ENCODE assay signal across 11 cellular contexts in genomic region chr19:1514295-1514661, GRCh38. TPM values are rescaled to one million over a fixed set of nuclear protein-coding genes. Genes with fewer than 3 reads are reported as not detected.
"Had no signal": no experiment of that assay in that cellular context is flagged by ENCODE, and none has a peak within 500 bp of the region (broad histone marks: within the 10 kb centered on the region; RNA-seq: fewer than 3 reads in every experiment).

No MANE protein-coding gene starts in this region.

- H2AFZ ChIP-seq: neural progenitor cell had no signal

- H3K9me3 Mint-ChIP-seq: activated B cell treated with CpG ODN at 0.5 μM for 24 hours; activated CD4-positive, alpha-beta T cell treated with anti-CD3 and anti-CD28 coated beads, Interleukin-2, amount 10 ng/mL, durations not matched to agents 7 days and 5 days; neural progenitor cell had no signal

- H3K27ac ChIP-seq: lower lobe of right lung, neural progenitor cell, parathyroid adenoma, SJCRH30, thyroid gland had no signal

- H3K36me3 Mint-ChIP-seq: activated CD8-positive, alpha-beta memory T cell treated with anti-CD3 and anti-CD28 coated beads, Interleukin-2, amount 10 ng/mL, durations not matched to agents 7 days and 5 days; neural progenitor cell had no signal

- H3K4me1 ChIP-seq: parathyroid adenoma had no signal

- H3K27ac Mint-ChIP-seq: activated B cell treated with CpG ODN at 0.5 μM for 24 hours; activated CD4-positive, alpha-beta T cell treated with anti-CD3 and anti-CD28 coated beads, Interleukin-2, amount 10 ng/mL, durations not matched to agents 7 days and 5 days; activated CD8-positive, alpha-beta memory T cell treated with anti-CD3 and anti-CD28 coated beads, Interleukin-2, amount 10 ng/mL, durations not matched to agents 7 days and 5 days; neural progenitor cell had no signal

- H3K36me3 ChIP-seq: lower lobe of right lung, neural progenitor cell, SJCRH30, thyroid gland had no signal

- H3K4me3 ChIP-seq: neural progenitor cell had no signal

- H3K27me3 ChIP-seq: SJCRH30 had no signal

- H3K9me3 ChIP-seq: lower lobe of right lung, SJCRH30, thyroid gland had no signal

- H3K79me2 ChIP-seq: parathyroid adenoma had no signal

- H3K9ac ChIP-seq: neural progenitor cell, parathyroid adenoma had no signal

- H3K4me3 Mint-ChIP-seq: activated B cell treated with CpG ODN at 0.5 μM for 24 hours; activated CD4-positive, alpha-beta T cell treated with anti-CD3 and anti-CD28 coated beads, Interleukin-2, amount 10 ng/mL, durations not matched to agents 7 days and 5 days; activated CD8-positive, alpha-beta memory T cell treated with anti-CD3 and anti-CD28 coated beads, Interleukin-2, amount 10 ng/mL, durations not matched to agents 7 days and 5 days; neural progenitor cell had no signal

- DNase-seq: midbrain, retina, thyroid gland had no signal

RNA-seq across cellular contexts. Expression of gene ADAMTSL5, which starts 1.5 kb away (rescaled TPM):
- total RNA-seq: activated B cell treated with CpG ODN at 0.5 μM for 24 hours had no signal

RNA-seq across cellular contexts. Expression of gene PLK5, which starts 9.6 kb away (rescaled TPM):
- total RNA-seq: activated B cell treated with CpG ODN at 0.5 μM for 24 hours; activated CD4-positive, alpha-beta T cell treated with anti-CD3 and anti-CD28 coated beads, Interleukin-2, amount 10 ng/mL, durations not matched to agents 7 days and 5 days; activated CD8-positive, alpha-beta memory T cell treated with anti-CD3 and anti-CD28 coated beads, Interleukin-2, amount 10 ng/mL, durations not matched to agents 7 days and 5 days; epithelial cell of proximal tubule; lower lobe of right lung; SJCRH30; thyroid gland had no signal
